21 cellular contexts compared by ENCODE assay signal in genomic region chr9:108479989-108480652, GRCh38.
DNase-seq lines count a peak whose midpoint lies in the region; ATAC-seq, FAIRE-seq and TF ChIP-seq lines count a peak whose summit lies in the region.
"Had no signal": no experiment of that assay in that cellular context is flagged by ENCODE, and none has a peak within 500 bp of the region (broad histone marks: within the 10 kb centered on the region; RNA-seq: fewer than 3 reads in every experiment).

No MANE protein-coding gene starts in this region.

- POLR2A ChIA-PET in endothelial cell of umbilical vein (lab: Charles Lee) = no interaction called here

- peaks cover 22% of the 10 kb centered on the region for H3K4me1 ChIP-seq in endothelial cell of umbilical vein (ENCODE audit: control insufficient read depth, extremely low read depth, insufficient read depth, low read length)
- H3K4me1 ChIP-seq: Peyer's patch had no signal

- CTCF ChIA-PET in endothelial cell of umbilical vein (lab: Charles Lee) = interaction anchor here (0.7 to 1.4 kb wide), 4 partner anchors 12 to 1410 kb away, joined by 3 read pairs; no protein-coding TSS in a partner anchor

- no peak overlapping the region for H3K9ac ChIP-seq in endothelial cell of umbilical vein (replicated peaks; ENCODE audit: extremely low read depth, insufficient read depth, low read length)
- H3K9ac ChIP-seq: KMS-11, SK-N-SH had no signal

- H3K27me3 ChIP-seq in endothelial cell of umbilical vein (ENCODE audit: control insufficient read depth in 2 of 2, insufficient read depth in 2 of 2, low read length in 2 of 2) = no peaks in the 10 kb centered on the region
- H3K27me3 ChIP-seq: Peyer's patch had no signal

- no peak for DNase-seq in endothelial cell of umbilical vein (ENCODE audit: low read depth, low spot score)
- no peak for DNase-seq in CD1c-positive myeloid dendritic cell (ENCODE audit: extremely low spot score)
- DNase-seq in hippocampal formation (lab: John Stamatoyannopoulos, UW) = no peak
- DNase-seq in NCI-H345 (lab: John Stamatoyannopoulos, UW) = no peak
- DNase-seq: COR-L47, GF-D8, NCI-H1092, NCI-H146, NCI-H2081, NCI-H510A treated with DMSO at 0.1 percent for 48 hours, Peyer's patch, SHP77, SK-N-SH, T-cell had no signal

- H3K79me2 ChIP-seq in endothelial cell of umbilical vein (ENCODE audit: control insufficient read depth, insufficient read depth, low read length) = no peaks in the 10 kb centered on the region

- dilution Hi-C loops in endothelial cell of umbilical vein (cut with MboI; ENCODE audit: extremely low pct_ligation_motif_present, low sequenced_read_pairs) = no loop called here

- no peak for TF ChIP-seq CTCF in endothelial cell of umbilical vein (IDR thresholded peaks at IDR 0.05; ENCODE audit: extremely low read depth in 1 of 2, insufficient read depth in 1 of 2, low read depth in 1 of 2, low read length in 2 of 2)

- TF ChIP-seq POLR2A in endothelial cell of umbilical vein (IDR thresholded peaks at IDR 0.05; ENCODE audit: low read depth, low read length) = no peak

- H3K9me1 ChIP-seq in endothelial cell of umbilical vein (replicated peaks; ENCODE audit: control insufficient read depth, extremely low read depth, insufficient read depth, low read length) = no peaks in the 10 kb centered on the region

- H2AFZ ChIP-seq in endothelial cell of umbilical vein (ENCODE audit: low read depth, low read length) = no peak overlapping the region

- no peaks in the 10 kb centered on the region for H3K9me3 ChIP-seq in endothelial cell of umbilical vein (replicated peaks; ENCODE audit: control insufficient read depth, insufficient read depth, low read length)
- H3K9me3 ChIP-seq: Peyer's patch, SK-N-SH had no signal

- peak; percentile 37 for FAIRE-seq in endothelial cell of umbilical vein (lab: Jason Lieb, UNC)
- FAIRE-seq: H1 had no signal

- no peaks in the 10 kb centered on the region for H4K20me1 ChIP-seq in endothelial cell of umbilical vein (replicated peaks; ENCODE audit: control insufficient read depth, extremely low read depth, insufficient read depth, low read length)

- BruUV-seq in endothelial cell of umbilical vein (replicated peaks; lab: Mats Ljungman, UMichigan) = no TSS peak

- H3K4me2 ChIP-seq in endothelial cell of umbilical vein (ENCODE audit: insufficient read depth, low read length) = no peak overlapping the region
- H3K4me2 ChIP-seq: KMS-11, SK-N-SH had no signal

- intact Hi-C loops in endothelial cell of umbilical vein (cut with micrococcal nuclease) = loop anchor here (5.0 kb wide), 1 partner anchor 993 kb away; the partner anchor contains the start of gene KLF4

- no peak overlapping the region for H3K27ac ChIP-seq in endothelial cell of umbilical vein (ENCODE audit: insufficient read depth, low read depth, low read length)
- H3K27ac ChIP-seq: C4-2B, KMS-11, Peyer's patch had no signal

- H3K36me3 ChIP-seq in endothelial cell of umbilical vein (ENCODE audit: control insufficient read depth in 2 of 2, extremely low read depth in 1 of 2, insufficient read depth in 2 of 2, low read length in 2 of 2) = no peaks in the 10 kb centered on the region
- H3K36me3 ChIP-seq: Peyer's patch had no signal

- H3K4me3 ChIP-seq in endothelial cell of umbilical vein (replicated peaks in 1 of 3; ENCODE audit: insufficient read depth in 1 of 3, low read depth in 1 of 3, low read length in 3 of 3) = no peak overlapping the region
- H3K4me3 ChIP-seq: Peyer's patch had no signal

- ATAC-seq in GM18498 (IDR thresholded peaks at IDR 0.05; ENCODE audit: unreplicated experiment) (peak; percentile 44), GM21619 (IDR thresholded peaks at IDR 0.05; ENCODE audit: unreplicated experiment) (peak; percentile 32), HG03565 (IDR thresholded peaks at IDR 0.05; ENCODE audit: unreplicated experiment) (peak; percentile 24), HG03442 (IDR thresholded peaks at IDR 0.05; ENCODE audit: unreplicated experiment) (no peak)
- ATAC-seq: T-cell had no signal

TF ChIP-seq in endothelial cell of umbilical vein, 7 proteins besides CTCF, POLR2A, EP300 and RAD21:
- TF ChIP-seq GATA2 (IDR thresholded peaks at IDR 0.05; ENCODE audit: insufficient read depth, insufficient read length, low read depth, low read length) (no peak), JUN (IDR thresholded peaks at IDR 0.05; ENCODE audit: borderline replicate concordance, insufficient read depth, insufficient read length, low read depth) (no peak), POLR2AphosphoS5 (IDR thresholded peaks at IDR 0.05; ENCODE audit: insufficient read depth, low read depth, low read length) (no peak), FOS (IDR thresholded peaks at IDR 0.05; ENCODE audit: borderline replicate concordance, insufficient read depth, low read length) (no peak), EZH2 (IDR thresholded peaks at IDR 0.05; ENCODE audit: borderline replicate concordance, low read depth, low read length, severe bottlenecking) (no peak), MYC (IDR thresholded peaks at IDR 0.05; ENCODE audit: low read depth, low read length) (no peak)
- TF ChIP-seq, protein P1, sequence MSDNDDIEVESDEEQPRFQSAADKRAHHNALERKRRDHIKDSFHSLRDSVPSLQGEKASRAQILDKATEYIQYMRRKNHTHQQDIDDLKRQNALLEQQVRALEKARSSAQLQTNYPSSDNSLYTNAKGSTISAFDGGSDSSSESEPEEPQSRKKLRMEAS (IDR thresholded peaks at IDR 0.05; ENCODE audit: insufficient read depth, insufficient read length) = no peak
TF ChIP-seq in endothelial cell of umbilical vein: peak in this region for 0.
